8 cellular contexts compared by ENCODE assay signal in the genomic region with DNA sequence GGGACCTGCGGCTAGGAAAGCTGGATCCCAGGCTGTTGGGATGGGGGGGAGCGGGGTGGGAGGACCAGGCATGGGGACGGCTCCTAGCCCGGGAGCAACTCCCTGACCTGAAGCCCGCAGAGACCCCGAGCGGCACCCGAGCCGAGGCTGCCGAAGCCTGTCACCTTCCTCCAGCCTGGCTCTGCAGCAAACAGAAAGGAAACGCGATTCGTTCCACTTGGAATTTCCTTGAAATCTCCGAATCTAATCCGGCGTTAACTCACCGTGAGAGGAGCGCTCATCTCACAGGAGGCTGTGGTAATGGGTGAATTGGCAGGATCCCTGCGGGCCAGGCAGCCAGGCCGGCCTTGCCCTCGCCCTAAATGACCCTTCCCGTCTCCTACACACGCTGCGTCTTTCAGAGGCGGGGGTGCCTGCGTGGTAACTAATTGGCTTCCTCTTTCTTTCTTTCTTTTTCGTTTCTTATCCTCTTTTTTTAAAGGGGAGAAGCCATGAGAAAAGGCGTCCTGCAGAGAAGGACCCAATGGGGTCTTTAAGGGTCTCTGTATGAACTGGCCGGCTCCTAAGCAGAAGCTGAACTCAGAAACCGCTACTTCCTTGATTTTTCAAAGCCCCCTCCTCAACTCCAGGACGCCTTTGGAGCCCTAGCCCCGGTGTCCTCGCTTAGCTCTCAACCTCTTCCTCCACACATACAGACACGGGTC.
DNase-seq lines count a peak whose midpoint lies in the region; ATAC-seq lines count a peak whose summit lies in the region.

No MANE protein-coding gene starts in this region.

- H3K4me1 Mint-ChIP-seq in effector memory CD8-positive, alpha-beta T cell (ENCODE audit: low read depth in 2 of 2) = peaks cover 28 to 30% of the 10 kb centered on the region in 2 donors

- no peak overlapping the region for H3K27ac Mint-ChIP-seq in effector memory CD8-positive, alpha-beta T cell

- H3K4me3 Mint-ChIP-seq in effector memory CD8-positive, alpha-beta T cell = peak overlapping the region; percentile 65 to 66

- peaks cover 0 to 1% of the 10 kb centered on the region in 2 donors for H3K9me3 Mint-ChIP-seq in effector memory CD8-positive, alpha-beta T cell

- H3K36me3 Mint-ChIP-seq in effector memory CD8-positive, alpha-beta T cell (ENCODE audit: insufficient read depth) = peaks cover 12% of the 10 kb centered on the region

- ATAC-seq in effector memory CD8-positive, alpha-beta T cell (replicated peaks) = no peak
- ATAC-seq in GM21360 (IDR thresholded peaks at IDR 0.05; ENCODE audit: unreplicated experiment) (no peak), HG03432 (IDR thresholded peaks at IDR 0.05; ENCODE audit: unreplicated experiment) (no peak)

- DNase-seq in NCI-H1092 treated with DMSO at 0.1 percent for 48 hours (lab: John Stamatoyannopoulos, UW) (peak; percentile 66), NCI-H1092 (lab: John Stamatoyannopoulos, UW) (no peak), MV-4-11 (lab: John Stamatoyannopoulos, UW) (peak; percentile 67), retina (peak; percentile 78), putamen (ENCODE audit: low spot score) (no peak)
- DNase-seq in effector memory CD8-positive, alpha-beta T cell = no peak

- peaks cover 88 to 97% of the 10 kb centered on the region in 2 donors for H3K27me3 Mint-ChIP-seq in effector memory CD8-positive, alpha-beta T cell

Comparison
In these comparisons a context has a peak if more than half of its experiments do, and no peak if none do; other contexts are left out.
1. DNase-seq: peak in NCI-H1092 treated with DMSO at 0.1 percent for 48 hours (single experiment), MV-4-11 (single experiment) and retina (single experiment); none in NCI-H1092 (single experiment), effector memory CD8-positive, alpha-beta T cell (0 of 3) and putamen (single experiment).